1 cellular context compared by ENCODE assay signal in the genomic region with DNA sequence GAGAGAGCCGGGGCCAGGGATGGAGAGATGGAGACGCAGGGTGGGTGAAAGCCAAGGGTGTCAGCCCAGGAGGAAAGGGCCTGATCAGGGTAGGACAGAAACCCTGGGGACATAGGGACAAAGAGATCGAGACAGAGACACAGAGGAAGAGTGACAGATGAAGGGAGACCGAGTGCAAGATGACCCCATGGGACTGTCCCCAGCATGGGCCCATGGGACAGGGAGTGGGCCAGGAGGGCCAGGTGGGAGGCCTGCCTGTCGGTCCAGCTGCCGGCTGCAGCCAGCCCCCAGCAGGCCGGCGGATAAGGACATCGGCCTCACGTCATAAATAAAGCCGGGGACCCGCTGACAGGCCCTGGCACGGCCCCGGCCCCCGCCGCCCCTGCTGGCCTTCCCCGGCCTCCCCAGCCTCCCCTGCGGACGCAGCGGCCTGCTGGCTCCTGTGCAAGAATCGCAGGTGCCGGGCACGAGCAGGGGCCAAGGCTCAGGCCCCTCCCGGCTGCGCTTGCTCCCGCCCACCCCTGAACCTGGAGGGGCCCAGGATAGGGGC.
TF ChIP-seq lines count a peak whose summit lies in the region.

No MANE protein-coding gene starts in this region.

TF ChIP-seq in HEK293T, 16 proteins besides CTCF, POLR2A, EP300 and RAD21 (continued from another document):
- TF ChIP-seq ARNT (IDR thresholded peaks at IDR 0.05) (no peak), TARDBP (IDR thresholded peaks at IDR 0.05) (no peak), HDGF (IDR thresholded peaks at IDR 0.05; ENCODE audit: borderline replicate concordance) (no peak), SUZ12 (IDR thresholded peaks at IDR 0.05) (no peak)
- TF ChIP-seq, protein P1, sequence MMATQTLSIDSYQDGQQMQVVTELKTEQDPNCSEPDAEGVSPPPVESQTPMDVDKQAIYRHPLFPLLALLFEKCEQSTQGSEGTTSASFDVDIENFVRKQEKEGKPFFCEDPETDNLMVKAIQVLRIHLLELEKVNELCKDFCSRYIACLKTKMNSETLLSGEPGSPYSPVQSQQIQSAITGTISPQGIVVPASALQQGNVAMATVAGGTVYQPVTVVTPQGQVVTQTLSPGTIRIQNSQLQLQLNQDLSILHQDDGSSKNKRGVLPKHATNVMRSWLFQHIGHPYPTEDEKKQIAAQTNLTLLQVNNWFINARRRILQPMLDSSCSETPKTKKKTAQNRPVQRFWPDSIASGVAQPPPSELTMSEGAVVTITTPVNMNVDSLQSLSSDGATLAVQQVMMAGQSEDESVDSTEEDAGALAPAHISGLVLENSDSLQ (IDR thresholded peaks at IDR 0.05) = no peak
